In genomic region chr2:218711550-218711929, GRCh38 we compare ENCODE assay signal across 8 cellular contexts. TPM values are rescaled to one million over a fixed set of nuclear protein-coding genes. Genes with fewer than 3 reads are reported as not detected.
DNase-seq lines count a peak whose midpoint lies in the region; ATAC-seq and TF ChIP-seq lines count a peak whose summit lies in the region.

No MANE protein-coding gene starts in this region.

- POLR2A ChIA-PET in activated CD4-positive, alpha-beta T cell treated with anti-CD3 and anti-CD28 coated beads, Interleukin-2, amount 10 ng/mL, durations not matched to agents 7 days and 5 days (lab: Charles Lee): no interaction called here
- POLR2A ChIA-PET in activated B cell treated with CpG ODN at 0.5 μM for 24 hours (lab: Charles Lee): interaction anchor here (0.7 to 2.2 kb wide), 6 partner anchors 9 to 676 kb away, joined by 3 to 17 read pairs (median 8); partner anchors contain the start of genes BCS1L, DNPEP, RNF25 and STK36

- peak overlapping the region; percentile 79 for H3K27ac Mint-ChIP-seq in activated CD4-positive, alpha-beta T cell treated with anti-CD3 and anti-CD28 coated beads, Interleukin-2, amount 10 ng/mL, durations not matched to agents 7 days and 5 days
- peak overlapping the region; percentile 86 for H3K27ac Mint-ChIP-seq in activated B cell treated with CpG ODN at 0.5 μM for 24 hours
- H3K27ac Mint-ChIP-seq in stimulated activated naive CD8-positive, alpha-beta T cell treated with anti-CD3 and anti-CD28 coated beads, Interleukin-15, amount 100 ng/mL, for 72 hours: peak overlapping the region; percentile 27 to 91

- intact Hi-C loops in activated B cell treated with CpG ODN at 0.5 μM for 24 hours (cut with micrococcal nuclease): loop anchor here (1.0 to 5.0 kb wide), 9 partner anchors 136 to 831 kb away; partner anchors contain the start of genes CHPF, CNPPD1, DNAJB2 and NHEJ1

- H3K4me3 Mint-ChIP-seq in activated CD4-positive, alpha-beta T cell treated with anti-CD3 and anti-CD28 coated beads, Interleukin-2, amount 10 ng/mL, durations not matched to agents 7 days and 5 days: peak overlapping the region; percentile 98
- H3K4me3 Mint-ChIP-seq in activated B cell treated with CpG ODN at 0.5 μM for 24 hours: peak overlapping the region; percentile 91
- H3K4me3 Mint-ChIP-seq in stimulated activated naive CD8-positive, alpha-beta T cell treated with anti-CD3 and anti-CD28 coated beads, Interleukin-15, amount 100 ng/mL, for 72 hours: peak overlapping the region; percentile 93 to 100

- no peaks in the 10 kb centered on the region for H3K9me3 Mint-ChIP-seq in activated CD4-positive, alpha-beta T cell treated with anti-CD3 and anti-CD28 coated beads, Interleukin-2, amount 10 ng/mL, durations not matched to agents 7 days and 5 days
- H3K9me3 Mint-ChIP-seq in activated B cell treated with CpG ODN at 0.5 μM for 24 hours: no peaks in the 10 kb centered on the region
- H3K9me3 Mint-ChIP-seq in stimulated activated naive CD8-positive, alpha-beta T cell treated with anti-CD3 and anti-CD28 coated beads, Interleukin-15, amount 100 ng/mL, for 72 hours: no peaks in the 10 kb centered on the region

- H3K4me1 Mint-ChIP-seq in activated CD4-positive, alpha-beta T cell treated with anti-CD3 and anti-CD28 coated beads, Interleukin-2, amount 10 ng/mL, durations not matched to agents 7 days and 5 days: peaks cover 30% of the 10 kb centered on the region
- H3K4me1 Mint-ChIP-seq in activated B cell treated with CpG ODN at 0.5 μM for 24 hours: peaks cover 26% of the 10 kb centered on the region
- peaks cover 18% of the 10 kb centered on the region for H3K4me1 Mint-ChIP-seq in stimulated activated naive CD8-positive, alpha-beta T cell treated with anti-CD3 and anti-CD28 coated beads, Interleukin-15, amount 100 ng/mL, for 72 hours

- no peak for TF ChIP-seq CTCF in activated B cell treated with CpG ODN at 0.5 μM for 24 hours (IDR thresholded peaks at IDR 0.05)

- peak overlapping the region; percentile 89 for H3K4me3 ChIP-seq in iPS-11a (ENCODE audit: low read depth, low read length)

- H3K36me3 Mint-ChIP-seq in activated CD4-positive, alpha-beta T cell treated with anti-CD3 and anti-CD28 coated beads, Interleukin-2, amount 10 ng/mL, durations not matched to agents 7 days and 5 days (ENCODE audit: low read depth): peaks cover 2% of the 10 kb centered on the region
- H3K36me3 Mint-ChIP-seq in activated B cell treated with CpG ODN at 0.5 μM for 24 hours (ENCODE audit: low read depth): peaks cover 11% of the 10 kb centered on the region

- ATAC-seq in activated B cell treated with CpG ODN at 0.5 μM for 24 hours (ENCODE audit: low read depth): no peak
- no peak for ATAC-seq in stimulated activated naive CD8-positive, alpha-beta T cell treated with anti-CD3 and anti-CD28 coated beads, Interleukin-15, amount 100 ng/mL, for 72 hours
- no peak for ATAC-seq in HG03432 (IDR thresholded peaks at IDR 0.05; ENCODE audit: unreplicated experiment)
- no peak for ATAC-seq in GM19324 (IDR thresholded peaks at IDR 0.05; ENCODE audit: low FRiP score, unreplicated experiment)

- CTCF ChIA-PET in activated CD4-positive, alpha-beta T cell treated with anti-CD3 and anti-CD28 coated beads, Interleukin-2, amount 10 ng/mL, durations not matched to agents 7 days and 5 days (lab: Charles Lee): interaction anchor here (0.6 to 2.7 kb wide), 19 partner anchors 8 to 741 kb away, joined by 3 to 20 read pairs (median 4); partner anchors contain the start of genes RNF25 and STK36
- CTCF ChIA-PET in activated B cell treated with CpG ODN at 0.5 μM for 24 hours (lab: Charles Lee): interaction anchor here (1.7 to 1.9 kb wide), 2 partner anchors 136 to 187 kb away, joined by 4 to 6 read pairs; no protein-coding TSS in a partner anchor

- no peak for DNase-seq in activated CD4-positive, alpha-beta T cell treated with anti-CD3 and anti-CD28 coated beads, Interleukin-2, amount 10 ng/mL, durations not matched to agents 7 days and 5 days
- DNase-seq in activated CD4-positive, alpha-beta T cell treated with anti-CD3 and anti-CD28 coated beads for 1 hour: no peak
- no peak for DNase-seq in activated B cell treated with CpG ODN at 0.5 μM for 24 hours
- DNase-seq in stimulated activated naive CD8-positive, alpha-beta T cell treated with anti-CD3 and anti-CD28 coated beads, Interleukin-15, amount 100 ng/mL, for 72 hours: no peak
- DNase-seq in NOMO-1 treated with DMSO at 0.1 percent for 48 hours (lab: John Stamatoyannopoulos, UW; ENCODE audit: unreplicated experiment): no peak

- H3K27me3 Mint-ChIP-seq in activated CD4-positive, alpha-beta T cell treated with anti-CD3 and anti-CD28 coated beads, Interleukin-2, amount 10 ng/mL, durations not matched to agents 7 days and 5 days: peaks cover 5% of the 10 kb centered on the region
- no peaks in the 10 kb centered on the region for H3K27me3 Mint-ChIP-seq in activated B cell treated with CpG ODN at 0.5 μM for 24 hours
- no peaks in the 10 kb centered on the region for H3K27me3 Mint-ChIP-seq in stimulated activated naive CD8-positive, alpha-beta T cell treated with anti-CD3 and anti-CD28 coated beads, Interleukin-15, amount 100 ng/mL, for 72 hours

RNA-seq across cellular contexts. Expression of gene TTLL4, which starts 0.9 kb away (rescaled TPM):
- total RNA-seq in activated CD4-positive, alpha-beta T cell treated with anti-CD3 and anti-CD28 coated beads, Interleukin-2, amount 10 ng/mL, durations not matched to agents 7 days and 5 days: 10 to 100 TPM; 31.6 TPM
- 36.0 and 37.2 TPM in 2 replicates for total RNA-seq in activated B cell treated with CpG ODN at 0.5 μM for 24 hours

RNA-seq across cellular contexts. Expression of gene STK36, which starts 39.7 kb away (rescaled TPM):
- total RNA-seq in activated CD4-positive, alpha-beta T cell treated with anti-CD3 and anti-CD28 coated beads, Interleukin-2, amount 10 ng/mL, durations not matched to agents 7 days and 5 days: 10 to 100 TPM; 14.6 to 17.3 TPM
- total RNA-seq in activated B cell treated with CpG ODN at 0.5 μM for 24 hours: 24.2 and 29.2 TPM in 2 replicates

RNA-seq across cellular contexts. Expression of gene RNF25, which starts 39.7 kb away (rescaled TPM):
- 10 to 100 TPM; 20.6 to 29.8 TPM for total RNA-seq in activated CD4-positive, alpha-beta T cell treated with anti-CD3 and anti-CD28 coated beads, Interleukin-2, amount 10 ng/mL, durations not matched to agents 7 days and 5 days
- 29.7 and 35.1 TPM in 2 replicates for total RNA-seq in activated B cell treated with CpG ODN at 0.5 μM for 24 hours

RNA-seq across cellular contexts. Expression of gene BCS1L, which starts 52.1 kb away (rescaled TPM):
- 10 to 100 TPM; 53.4 to 58.6 TPM for total RNA-seq in activated CD4-positive, alpha-beta T cell treated with anti-CD3 and anti-CD28 coated beads, Interleukin-2, amount 10 ng/mL, durations not matched to agents 7 days and 5 days
- total RNA-seq in activated B cell treated with CpG ODN at 0.5 μM for 24 hours: 66.9 and 75.1 TPM in 2 replicates

RNA-seq across cellular contexts. Expression of gene ZNF142, which starts 52.1 kb away (rescaled TPM):
- 10 to 100 TPM; 46.8 to 48.6 TPM for total RNA-seq in activated CD4-positive, alpha-beta T cell treated with anti-CD3 and anti-CD28 coated beads, Interleukin-2, amount 10 ng/mL, durations not matched to agents 7 days and 5 days
- 44.9 and 63.6 TPM in 2 replicates for total RNA-seq in activated B cell treated with CpG ODN at 0.5 μM for 24 hours
